8 cellular contexts compared by ENCODE assay signal in the genomic region with DNA sequence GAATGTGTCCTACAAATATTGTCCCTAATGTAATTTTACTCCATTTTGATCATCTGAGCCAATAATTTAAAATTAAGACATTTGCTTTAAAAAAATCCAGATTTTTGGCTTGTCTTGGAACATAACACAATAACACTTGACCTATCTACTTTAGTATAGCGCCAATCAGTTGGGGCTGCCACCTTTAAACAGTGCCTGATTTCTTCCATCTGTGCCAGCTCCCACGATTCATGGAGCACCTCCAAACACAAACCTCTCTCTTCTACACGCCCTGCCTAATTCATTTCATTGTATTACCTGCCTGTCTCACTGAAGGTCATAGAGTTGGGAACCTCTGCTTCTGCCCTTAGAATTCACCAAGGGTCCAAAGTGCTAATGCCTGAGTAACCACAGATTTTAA.
"Had no signal": no experiment of that assay in that cellular context is flagged by ENCODE, and none has a peak within 500 bp of the region (broad histone marks: within the 10 kb centered on the region; RNA-seq: fewer than 3 reads in every experiment).

No MANE protein-coding gene starts in this region.

- H3K4me3 ChIP-seq: GM23248, HAP-1 had no signal

- H2AFZ ChIP-seq: GM23248 had no signal

- H3K36me3 ChIP-seq: HAP-1 had no signal

- H3K27ac ChIP-seq: GM23248, HL-60 had no signal

- DNase-seq: GM23248, GOT3, H7, HFFc6 had no signal

- H3K9ac ChIP-seq: GM23248 had no signal

- H3K4me1 ChIP-seq: HAP-1 had no signal

- ATAC-seq: HCT116, HepG2 had no signal
